ENCODE assay signal across 17 cellular contexts in genomic region chr17:80925668-80926067, GRCh38.
"Had no signal": no experiment of that assay in that cellular context is flagged by ENCODE, and none has a peak within 500 bp of the region (broad histone marks: within the 10 kb centered on the region; RNA-seq: fewer than 3 reads in every experiment).

No MANE protein-coding gene starts in this region.

- H3K27me3 Mint-ChIP-seq: activated naive CD8-positive, alpha-beta T cell treated with anti-CD3 and anti-CD28 coated beads for 36 hours; progenitor cell of endocrine pancreas; stimulated activated naive CD8-positive, alpha-beta T cell treated with anti-CD3 and anti-CD28 coated beads, Interleukin-15, amount 100 ng/mL, for 72 hours had no signal

- DNase-seq: activated CD4-positive, alpha-beta T cell treated with anti-CD3 and anti-CD28 coated beads for 1 hour; activated naive CD4-positive, alpha-beta T cell; activated naive CD8-positive, alpha-beta T cell treated with anti-CD3 and anti-CD28 coated beads for 36 hours; activated T-cell treated with anti-CD3 and anti-CD28 coated beads, Interleukin-2, amount 50 U/mL, for 1 hour; central memory CD4-positive, alpha-beta T cell; effector memory CD4-positive, alpha-beta T cell; left ventricle myocardium inferior; midbrain; occipital lobe; stimulated activated CD4-positive, alpha-beta T cell treated with anti-CD3 and anti-CD28 coated beads, Interleukin-2, amount 100 ng/mL, for 24 hours; stimulated activated naive CD8-positive, alpha-beta T cell treated with anti-CD3 and anti-CD28 coated beads, Interleukin-15, amount 100 ng/mL, for 72 hours; T-helper 1 cell; uterus had no signal

- H3K4me1 Mint-ChIP-seq: activated naive CD8-positive, alpha-beta T cell treated with anti-CD3 and anti-CD28 coated beads for 36 hours; stimulated activated naive CD8-positive, alpha-beta T cell treated with anti-CD3 and anti-CD28 coated beads, Interleukin-15, amount 100 ng/mL, for 72 hours had no signal

- ATAC-seq: stimulated activated effector memory CD8-positive, alpha-beta T cell treated with anti-CD3 and anti-CD28 coated beads, Interleukin-12 subunit alpha, Interleukin-12 subunit beta, amount 100 ng/mL, for 72 hours; stimulated activated naive CD8-positive, alpha-beta T cell treated with anti-CD3 and anti-CD28 coated beads, Interleukin-15, amount 100 ng/mL, for 72 hours had no signal

- H3K27me3 ChIP-seq: suprapubic skin, tibial nerve, uterus had no signal

- H3K27ac Mint-ChIP-seq: activated naive CD8-positive, alpha-beta T cell treated with anti-CD3 and anti-CD28 coated beads for 36 hours; progenitor cell of endocrine pancreas; stimulated activated effector memory CD8-positive, alpha-beta T cell treated with anti-CD3 and anti-CD28 coated beads, Interleukin-12 subunit alpha, Interleukin-12 subunit beta, amount 100 ng/mL, for 72 hours; stimulated activated naive CD8-positive, alpha-beta T cell treated with anti-CD3 and anti-CD28 coated beads, Interleukin-15, amount 100 ng/mL, for 72 hours had no signal

- H3K4me3 Mint-ChIP-seq: activated naive CD8-positive, alpha-beta T cell treated with anti-CD3 and anti-CD28 coated beads for 36 hours; stimulated activated effector memory CD8-positive, alpha-beta T cell treated with anti-CD3 and anti-CD28 coated beads, Interleukin-12 subunit alpha, Interleukin-12 subunit beta, amount 100 ng/mL, for 72 hours; stimulated activated naive CD8-positive, alpha-beta T cell treated with anti-CD3 and anti-CD28 coated beads, Interleukin-15, amount 100 ng/mL, for 72 hours had no signal

- H3K4me1 ChIP-seq: tibial nerve had no signal

- H3K4me3 ChIP-seq: left ventricle myocardium inferior, suprapubic skin, tibial nerve, uterus had no signal

- H3K9me3 ChIP-seq: left ventricle myocardium inferior, suprapubic skin, tibial nerve, uterus had no signal

- H3K36me3 ChIP-seq: uterus had no signal

- H3K9me3 Mint-ChIP-seq: activated naive CD8-positive, alpha-beta T cell treated with anti-CD3 and anti-CD28 coated beads for 36 hours; stimulated activated effector memory CD8-positive, alpha-beta T cell treated with anti-CD3 and anti-CD28 coated beads, Interleukin-12 subunit alpha, Interleukin-12 subunit beta, amount 100 ng/mL, for 72 hours; stimulated activated naive CD8-positive, alpha-beta T cell treated with anti-CD3 and anti-CD28 coated beads, Interleukin-15, amount 100 ng/mL, for 72 hours had no signal

- H3K27ac ChIP-seq: left ventricle myocardium inferior, suprapubic skin, tibial nerve, uterus had no signal
